Comparison of ENCODE assay signal across 20 cellular contexts in the genomic region with DNA sequence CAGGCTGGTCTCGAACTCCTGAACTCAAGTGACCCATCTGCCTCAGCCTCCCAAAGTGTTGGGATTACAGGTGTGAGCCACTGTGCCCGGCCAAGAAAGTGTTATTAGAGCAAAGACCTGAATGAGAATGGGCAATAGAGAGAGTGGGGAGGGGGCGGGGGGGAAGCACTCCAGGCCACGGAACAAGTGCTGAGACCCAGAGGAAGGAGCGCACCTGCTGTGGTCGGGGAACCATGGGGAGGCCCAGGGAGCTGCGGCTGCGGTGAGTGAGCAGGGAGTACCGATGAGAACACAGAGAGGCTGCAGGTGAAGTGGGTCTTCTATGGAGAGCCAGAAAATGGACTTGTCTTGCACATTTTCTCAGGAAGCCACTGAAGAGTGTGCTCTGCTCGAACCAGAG. TPM values are rescaled to one million over a fixed set of nuclear protein-coding genes. Genes with fewer than 3 reads are reported as not detected.
A peak's percentile ranks its signal among the peaks of the same experiment; 100 is the strongest.
DNase-seq lines count a peak whose midpoint lies in the region; ATAC-seq, FAIRE-seq and TF ChIP-seq lines count a peak whose summit lies in the region.
"Had no signal": no experiment of that assay in that cellular context is flagged by ENCODE, and none has a peak within 500 bp of the region (broad histone marks: within the 10 kb centered on the region; RNA-seq: fewer than 3 reads in every experiment).

No MANE protein-coding gene starts in this region.

- H3K79me2 ChIP-seq in GM12878 (ENCODE audit: control insufficient read depth, insufficient read depth, low read length): no peaks in the 10 kb centered on the region

- H3K27ac Mint-ChIP-seq in activated CD8-positive, alpha-beta T cell treated with anti-CD3 and anti-CD28 coated beads, Interleukin-2, amount 10 ng/mL, durations not matched to agents 7 days and 5 days: no peak overlapping the region

- SMC1A ChIA-PET in GM12878 (lab: Charles Lee; ENCODE audit: uncharacterized antibody, unreplicated experiment): interaction anchor here (1.9 to 12.5 kb wide), 2 partner anchors 27 to 62 kb away, joined by 10 to 322 read pairs; no protein-coding TSS in a partner anchor

- POLR2A ChIA-PET in GM12878 (lab: Charles Lee): no interaction called here
- POLR2A ChIA-PET in activated CD8-positive, alpha-beta T cell treated with anti-CD3 and anti-CD28 coated beads, Interleukin-2, amount 10 ng/mL, durations not matched to agents 7 days and 5 days (lab: Charles Lee): no interaction called here

- no peaks in the 10 kb centered on the region for H4K20me1 ChIP-seq in GM12878 (ENCODE audit: control insufficient read depth, insufficient read depth)

- H3K4me1 ChIP-seq in GM12878 (ENCODE audit: control insufficient read depth, insufficient read depth, low read length): peaks cover 8% of the 10 kb centered on the region

- TF ChIP-seq POLR2A in GM12878 (IDR thresholded peaks at IDR 0.05; ENCODE audit: low read depth, low read length): no peak

- H3K9me3 ChIP-seq in GM12878 (replicated peaks; ENCODE audit: control insufficient read depth, insufficient read depth, low read length): no peaks in the 10 kb centered on the region
- H3K9me3 ChIP-seq: MG63 had no signal

- peak; percentile 66 for DNase-seq in DMS79 (lab: John Stamatoyannopoulos, UW)
- peak; percentile 10 for DNase-seq in GM10266 (ENCODE audit: extremely low spot score)
- DNase-seq in NCI-H187 treated with DMSO at 0.1 percent for 48 hours (lab: John Stamatoyannopoulos, UW): peak; percentile 85
- DNase-seq in GM12878 (ENCODE audit: low read depth, low spot score): no peak
- no peak for DNase-seq in activated CD8-positive, alpha-beta T cell treated with anti-CD3 and anti-CD28 coated beads, Interleukin-2, amount 10 ng/mL, durations not matched to agents 7 days and 5 days
- DNase-seq in midbrain (lab: John Stamatoyannopoulos, UW): no peak
- no peak for DNase-seq in KBM-7
- DNase-seq: AML-193; CD4-positive, CD25-positive, alpha-beta regulatory T cell; GF-D8; MG63; NCI-H1092 treated with DMSO at 0.1 percent for 48 hours; NCI-H1930; NCI-H2227 treated with DMSO at 0.1 percent for 48 hours; SHP77; T-helper 17 cell had no signal

- in situ Hi-C loops in GM12878 (cut with MboI) (no loop called here), KBM-7 (cut with MboI; ENCODE audit: low pct_unique_long_range_greater_than_20kb, low sequenced_read_pairs) (no loop called here)

- no peak for TF ChIP-seq RAD21 in GM12878 (IDR thresholded peaks at IDR 0.05; ENCODE audit: insufficient read depth, low read depth, low read length)

- H3K4me2 ChIP-seq in GM12878 (ENCODE audit: control insufficient read depth, insufficient read depth): no peak overlapping the region
- H3K4me2 ChIP-seq: KMS-11 had no signal

- H3K9me3 Mint-ChIP-seq in activated CD8-positive, alpha-beta T cell treated with anti-CD3 and anti-CD28 coated beads, Interleukin-2, amount 10 ng/mL, durations not matched to agents 7 days and 5 days (ENCODE audit: insufficient read depth): no peaks in the 10 kb centered on the region

- FAIRE-seq in GM12878 (lab: Jason Lieb, UNC): no peak

- H3K27ac ChIP-seq in GM12878 (ENCODE audit: control insufficient read depth, insufficient read depth): no peak overlapping the region
- H3K27ac ChIP-seq: KMS-11 had no signal

- TF ChIP-seq EP300 in GM12878 (IDR thresholded peaks at IDR 0.05; ENCODE audit: borderline replicate concordance in 1 of 2, control insufficient read depth in 1 of 2, low read depth in 2 of 2, low read length in 2 of 2): no peak

- CTCF ChIA-PET in GM12878 (lab: Yijun Ruan, JAX): interaction anchor here (1.3 to 13.1 kb wide), 4 partner anchors 8 to 64 kb away, joined by 4 to 622 read pairs (median 74); no protein-coding TSS in a partner anchor
- CTCF ChIA-PET in activated CD8-positive, alpha-beta T cell treated with anti-CD3 and anti-CD28 coated beads, Interleukin-2, amount 10 ng/mL, durations not matched to agents 7 days and 5 days (lab: Charles Lee): interaction anchor here (15.1 kb wide), 1 partner anchor 64 kb away, joined by 486 read pairs; no protein-coding TSS in a partner anchor

- H3K4me3 Mint-ChIP-seq in activated CD8-positive, alpha-beta T cell treated with anti-CD3 and anti-CD28 coated beads, Interleukin-2, amount 10 ng/mL, durations not matched to agents 7 days and 5 days: no peak overlapping the region
- H3K4me3 Mint-ChIP-seq: T-helper 17 cell had no signal

- no peaks in the 10 kb centered on the region for H3K36me3 Mint-ChIP-seq in activated CD8-positive, alpha-beta T cell treated with anti-CD3 and anti-CD28 coated beads, Interleukin-2, amount 10 ng/mL, durations not matched to agents 7 days and 5 days (ENCODE audit: low read depth)
- H3K36me3 Mint-ChIP-seq: CD4-positive, CD25-positive, alpha-beta regulatory T cell had no signal

- TF ChIP-seq CTCF in GM10266 (IDR thresholded peaks at IDR 0.05; ENCODE audit: control insufficient read depth, insufficient read depth, low read depth, missing control alignments) (no peak), GM12878 (IDR thresholded peaks at IDR 0.05 in 2 of 3, conservative IDR thresholded peaks at IDR 0.05 in 1 of 3; ENCODE audit: control insufficient read depth in 2 of 3, extremely low read depth in 1 of 3, insufficient read depth in 1 of 3, low read depth in 3 of 3, low read length in 3 of 3) (no peak)

- intact Hi-C loops in GM12878 (cut with micrococcal nuclease; ENCODE audit: unreplicated experiment): no loop called here

- no peaks in the 10 kb centered on the region for H3K36me3 ChIP-seq in GM12878 (ENCODE audit: control insufficient read depth in 2 of 2, insufficient read depth in 2 of 2, low read length in 1 of 2)
- H3K36me3 ChIP-seq: MG63 had no signal

- ATAC-seq in GM12878 (no peak), GM19452 (IDR thresholded peaks at IDR 0.05; ENCODE audit: unreplicated experiment) (no peak)
- no peak for ATAC-seq in activated CD8-positive, alpha-beta T cell treated with anti-CD3 and anti-CD28 coated beads, Interleukin-2, amount 10 ng/mL, durations not matched to agents 7 days and 5 days
- ATAC-seq: HCT116, Panc1, T-helper 17 cell had no signal

- WGBS in GM12878 (ENCODE audit: insufficient coverage, insufficient replicate concordance, low lambda C conversion rate, missing lambda C conversion rate): 19% methylated on average over 10 of the region's 10 CpGs

- no peak overlapping the region for H3K4me3 ChIP-seq in GM12878
- H3K4me3 ChIP-seq: MG63 had no signal

- no peak overlapping the region for H3K9ac ChIP-seq in GM12878 (ENCODE audit: control insufficient read depth, insufficient read depth, low read length)
- H3K9ac ChIP-seq: KMS-11 had no signal

- no peaks in the 10 kb centered on the region; a peak in 1 of 4 replicates for H3K27me3 ChIP-seq in GM12878 (replicated peaks in 1 of 2; ENCODE audit: control insufficient read depth in 2 of 2, insufficient read depth in 2 of 2, low read length in 1 of 2)

- peaks cover 49% of the 10 kb centered on the region for H3K27me3 Mint-ChIP-seq in activated CD8-positive, alpha-beta T cell treated with anti-CD3 and anti-CD28 coated beads, Interleukin-2, amount 10 ng/mL, durations not matched to agents 7 days and 5 days (ENCODE audit: low read depth)

- H2AFZ ChIP-seq in GM12878 (ENCODE audit: control insufficient read depth, low read depth, low read length): no peak overlapping the region

- BruUV-seq in GM12878 (replicated peaks; lab: Mats Ljungman, UMichigan): no TSS peak

- peaks cover 3% of the 10 kb centered on the region for H3K4me1 Mint-ChIP-seq in activated CD8-positive, alpha-beta T cell treated with anti-CD3 and anti-CD28 coated beads, Interleukin-2, amount 10 ng/mL, durations not matched to agents 7 days and 5 days (ENCODE audit: low read depth)
- H3K4me1 Mint-ChIP-seq: CD4-positive, CD25-positive, alpha-beta regulatory T cell had no signal

- RAD21 ChIA-PET in GM12878 (lab: Charles Lee; ENCODE audit: unreplicated experiment): interaction anchor here (1.7 kb wide), 1 partner anchor 65 kb away, joined by 14 read pairs; no protein-coding TSS in a partner anchor

RNA-seq across cellular contexts. Expression of a gene that starts 10.8 kb away (rescaled TPM):
- total RNA-seq in GM12878 (2013; cell fraction: nucleolus; rRNA removed): 0.27 TPM in 1 of 2 replicates, not detected in the other
- not detected in 2 replicates for total RNA-seq in GM12878 (2014; rRNA removed)
- not detected in 2 replicates for total RNA-seq in GM12878 (2014; rRNA removed; fragmentation: Illumina TruSeq; extraction: Trizol)
- total RNA-seq in GM12878 (2021): 0.19 TPM in 1 of 2 replicates, not detected in the other
- not detected for polyA plus RNA-seq in GM12878 (2011; ENCODE audit: low read depth)
- not detected in 2 replicates for polyA plus RNA-seq in GM12878 (2011; rRNA removed)
- not detected in 2 replicates for polyA plus RNA-seq in GM12878 (2011; cell fraction: cytosol; rRNA removed)
- polyA plus RNA-seq in GM12878 (2011; cell fraction: nucleus; rRNA removed): not detected in 2 replicates
- not detected in 2 replicates for polyA plus RNA-seq in GM12878 (2012)
- polyA plus RNA-seq in GM12878 (2014; fragmentation: Illumina TruSeq; extraction: Trizol): not detected in 2 replicates
- polyA plus RNA-seq in GM12878 (2014; fragmentation: Nextera tagmentation; extraction: Ambion mirVana): not detected
- not detected in 2 replicates for polyA plus RNA-seq in GM12878 (2014; rRNA removed)
- polyA plus RNA-seq in GM12878 (2016; fragmentation: Nextera tagmentation; extraction: Ambion mirVana): not detected
- polyA minus RNA-seq in GM12878 (2011; rRNA and poly(A)+ RNA removed): not detected in 2 replicates
- not detected in 2 replicates for polyA minus RNA-seq in GM12878 (2011; cell fraction: cytosol; rRNA and poly(A)+ RNA removed)
- 0.86 TPM in 1 of 2 replicates, not detected in the other for polyA minus RNA-seq in GM12878 (2011; cell fraction: nucleus; rRNA and poly(A)+ RNA removed)
- not detected for total RNA-seq in activated CD8-positive, alpha-beta T cell treated with anti-CD3 and anti-CD28 coated beads, Interleukin-2, amount 10 ng/mL, durations not matched to agents 7 days and 5 days
- total RNA-seq: T-helper 17 cell had no signal
- polyA plus RNA-seq: CD4-positive, CD25-positive, alpha-beta regulatory T cell had no signal

RNA-seq across cellular contexts. Expression of a gene that starts 20.5 kb away (rescaled TPM):
- total RNA-seq in GM12878 (2013; cell fraction: nucleolus; rRNA removed): 13.7 and 15.2 TPM in 2 replicates
- total RNA-seq in GM12878 (2014; rRNA removed) (44.5 and 44.8 TPM in 2 replicates), GM12878 (2014; rRNA removed; fragmentation: Illumina TruSeq; extraction: Trizol) (21.5 and 21.9 TPM in 2 replicates), GM12878 (2021) (33.8 and 36.5 TPM in 2 replicates)
- polyA plus RNA-seq in GM12878 (2011; ENCODE audit: low read depth): 21.8 TPM
- polyA plus RNA-seq in GM12878 (2011; rRNA removed) (31.4 and 49.8 TPM in 2 replicates), GM12878 (2014; fragmentation: Illumina TruSeq; extraction: Trizol) (10.4 and 26.0 TPM in 2 replicates), GM12878 (2014; fragmentation: Nextera tagmentation; extraction: Ambion mirVana) (1 to 10 TPM; 2.7 to 5.6 TPM), GM12878 (2014; rRNA removed) (42.7 and 43.1 TPM in 2 replicates), GM12878 (2016; fragmentation: Nextera tagmentation; extraction: Ambion mirVana) (10 to 100 TPM; 34.1 to 40.5 TPM)
- 64.4 and 85.9 TPM in 2 replicates for polyA plus RNA-seq in GM12878 (2011; cell fraction: cytosol; rRNA removed)
- polyA plus RNA-seq in GM12878 (2011; cell fraction: nucleus; rRNA removed): 34.2 and 44.8 TPM in 2 replicates
- polyA plus RNA-seq in GM12878 (2012): 26.6 and 32.8 TPM in 2 replicates
- 48.9 and 54.6 TPM in 2 replicates for polyA minus RNA-seq in GM12878 (2011; rRNA and poly(A)+ RNA removed)
- polyA minus RNA-seq in GM12878 (2011; cell fraction: cytosol; rRNA and poly(A)+ RNA removed): 9.0 and 11.8 TPM in 2 replicates
- polyA minus RNA-seq in GM12878 (2011; cell fraction: nucleus; rRNA and poly(A)+ RNA removed): 12.6 and 24.2 TPM in 2 replicates
- total RNA-seq in activated CD8-positive, alpha-beta T cell treated with anti-CD3 and anti-CD28 coated beads, Interleukin-2, amount 10 ng/mL, durations not matched to agents 7 days and 5 days: 10 to 100 TPM; 28.8 to 31.1 TPM

RNA-seq across cellular contexts. Expression of a gene that starts 39.0 kb away (rescaled TPM):
- total RNA-seq in GM12878 (2013; cell fraction: nucleolus; rRNA removed): 9.2 and 12.6 TPM in 2 replicates
- total RNA-seq in GM12878 (2014; rRNA removed) (2.4 and 4.1 TPM in 2 replicates), GM12878 (2014; rRNA removed; fragmentation: Illumina TruSeq; extraction: Trizol) (1.5 and 2.2 TPM in 2 replicates), GM12878 (2021) (7.9 TPM in 2 replicates)
- 1.5 TPM for polyA plus RNA-seq in GM12878 (2011; ENCODE audit: low read depth)
- polyA plus RNA-seq in GM12878 (2011; rRNA removed) (1.3 and 2.9 TPM in 2 replicates), GM12878 (2014; fragmentation: Illumina TruSeq; extraction: Trizol) (1.2 and 2.0 TPM in 2 replicates), GM12878 (2014; fragmentation: Nextera tagmentation; extraction: Ambion mirVana) (under 1 TPM in 1 of 2 experiments, not detected in 1; 0.05 TPM), GM12878 (2014; rRNA removed) (5.9 TPM in 2 replicates), GM12878 (2016; fragmentation: Nextera tagmentation; extraction: Ambion mirVana) (1 to 10 TPM; 1.5 to 1.9 TPM)
- polyA plus RNA-seq in GM12878 (2011; cell fraction: cytosol; rRNA removed): 5.8 and 7.7 TPM in 2 replicates
- 20.2 and 21.4 TPM in 2 replicates for polyA plus RNA-seq in GM12878 (2011; cell fraction: nucleus; rRNA removed)
- polyA plus RNA-seq in GM12878 (2012): 4.3 and 15.3 TPM in 2 replicates
- 3.7 and 8.3 TPM in 2 replicates for polyA minus RNA-seq in GM12878 (2011; rRNA and poly(A)+ RNA removed)
- 6.8 and 7.4 TPM in 2 replicates for polyA minus RNA-seq in GM12878 (2011; cell fraction: cytosol; rRNA and poly(A)+ RNA removed)
- polyA minus RNA-seq in GM12878 (2011; cell fraction: nucleus; rRNA and poly(A)+ RNA removed): 14.4 and 17.9 TPM in 2 replicates
- total RNA-seq in activated CD8-positive, alpha-beta T cell treated with anti-CD3 and anti-CD28 coated beads, Interleukin-2, amount 10 ng/mL, durations not matched to agents 7 days and 5 days: 1 to 10 TPM; 4.3 to 5.6 TPM

Comparison
In these comparisons a context has a peak if more than half of its experiments do, and no peak if none do; other contexts are left out.
1. DNase-seq: peak in DMS79 (single experiment), GM10266 (single experiment) and NCI-H187 treated with DMSO at 0.1 percent for 48 hours (single experiment); none in GM12878 (single experiment), activated CD8-positive, alpha-beta T cell treated with anti-CD3 and anti-CD28 coated beads, Interleukin-2, amount 10 ng/mL, durations not matched to agents 7 days and 5 days (single experiment), midbrain (single experiment) and KBM-7 (single experiment).